ENCODE assay signal across 1 cellular context in genomic region chr2:3377612-3378432, GRCh38.
TF ChIP-seq lines count a peak whose summit lies in the region.

TSS of gene EIPR1 (minus strand) at chr2:3377818. CDS start at chr2:3377689, 129 bp downstream.

TF ChIP-seq in A549, 52 proteins besides CTCF, POLR2A, EP300 and RAD21 (continued from another document):
- TF ChIP-seq BCL3 (IDR thresholded peaks at IDR 0.05), result peak; percentile 76
- no peak for TF ChIP-seq MAZ (IDR thresholded peaks at IDR 0.05; ENCODE audit: borderline replicate concordance, low read depth, low read length)
- peak; percentile 42; the same call in 1 of the 2 replicates for TF ChIP-seq GATA3 (IDR thresholded peaks at IDR 0.05; ENCODE audit: borderline replicate concordance)
